ENCODE assay signal across 30 cellular contexts in the genomic region with DNA sequence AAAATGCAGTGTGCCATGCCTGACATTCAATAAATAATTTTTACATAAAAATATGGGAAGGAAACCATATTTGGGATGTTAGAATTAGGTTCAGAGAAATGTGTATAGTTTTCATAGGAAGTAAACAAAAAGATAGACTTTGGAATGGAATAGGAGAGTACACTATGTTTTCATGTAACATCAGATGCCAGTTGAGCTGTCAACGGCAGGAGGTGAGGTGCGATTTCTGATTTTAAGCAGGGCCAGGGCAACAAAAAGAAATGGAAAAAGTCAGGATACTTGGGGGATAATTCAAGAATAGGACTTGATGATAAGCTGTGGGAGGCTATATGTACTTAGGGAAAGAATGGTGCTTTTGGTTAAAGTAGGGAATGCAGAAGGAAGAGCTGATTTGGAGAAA.
"Had no signal": no experiment of that assay in that cellular context is flagged by ENCODE, and none has a peak within 500 bp of the region (broad histone marks: within the 10 kb centered on the region; RNA-seq: fewer than 3 reads in every experiment).

No MANE protein-coding gene starts in this region.

- H3K27ac ChIP-seq: adrenal gland, body of pancreas, breast epithelium, esophagus muscularis mucosa, foreskin keratinocyte, gastrocnemius medialis had no signal

- H3K4me3 ChIP-seq: adrenal gland, body of pancreas, breast epithelium, esophagus muscularis mucosa, gastrocnemius medialis had no signal

- DNase-seq: activated CD4-positive, alpha-beta memory T cell treated with anti-CD3 and anti-CD28 coated beads for 36 hours; activated CD4-positive, alpha-beta T cell treated with anti-CD3 and anti-CD28 coated beads for 36 hours; activated CD4-positive, alpha-beta T cell treated with anti-CD3 and anti-CD28 coated beads, Interleukin-2, amount 10 ng/mL, durations not matched to agents 24 days and 14 days; activated CD4-positive, CD25-positive, alpha-beta regulatory T cell; activated CD4-positive, CD25-positive, alpha-beta regulatory T cell treated with anti-CD3 and anti-CD28 coated beads, Interleukin-2, amount 50 U/mL, for 72 hours; activated CD8-positive, alpha-beta memory T cell treated with anti-CD3 and anti-CD28 coated beads, Interleukin-2, amount 10 ng/mL, durations not matched to agents 7 days and 5 days; activated CD8-positive, alpha-beta memory T cell treated with anti-CD3 and anti-CD28 coated beads, Interleukin-2, amount 50 U/mL, for 4 hours; activated CD8-positive, alpha-beta T cell treated with anti-CD3 and anti-CD28 coated beads, Interleukin-2, amount 10 ng/mL, durations not matched to agents 7 days and 5 days; activated effector memory CD4-positive, alpha-beta T cell treated with anti-CD3 and anti-CD28 coated beads, Interleukin-2, amount 50 U/mL, for 16 hours; activated naive CD4-positive, alpha-beta T cell treated with anti-CD3 and anti-CD28 coated beads for 36 hours; activated naive CD8-positive, alpha-beta T cell treated with anti-CD3 and anti-CD28 coated beads for 36 hours; activated naive CD8-positive, alpha-beta T cell treated with anti-CD3 and anti-CD28 coated beads, Interleukin-2, amount 50 U/mL, for 24 hours; activated T-cell treated with anti-CD3 and anti-CD28 coated beads, Interleukin-2, amount 50 U/mL, for 1 hour; activated T-cell treated with anti-CD3 and anti-CD28 coated beads, Interleukin-2, amount 50 U/mL, for 48 hours; adrenal gland; amygdala; aorta; body of pancreas; caudate nucleus; cortex of kidney; dermis blood vessel endothelial cell; effector CD4-positive, alpha-beta T cell; effector memory CD8-positive, alpha-beta T cell; erythroblast; foreskin keratinocyte; gastrocnemius medialis; glutamatergic neuron; T-helper 2 cell had no signal

- H3K9me3 ChIP-seq: adrenal gland, body of pancreas, breast epithelium, esophagus muscularis mucosa, gastrocnemius medialis had no signal

- ATAC-seq: activated CD4-positive, alpha-beta T cell treated with anti-CD3 and anti-CD28 coated beads for 36 hours; activated CD8-positive, alpha-beta memory T cell treated with anti-CD3 and anti-CD28 coated beads, Interleukin-2, amount 10 ng/mL, durations not matched to agents 7 days and 5 days; activated CD8-positive, alpha-beta T cell treated with anti-CD3 and anti-CD28 coated beads, Interleukin-2, amount 10 ng/mL, durations not matched to agents 7 days and 5 days; activated naive CD8-positive, alpha-beta T cell treated with anti-CD3 and anti-CD28 coated beads, Interleukin-2, amount 50 U/mL, for 24 hours; body of pancreas; effector memory CD8-positive, alpha-beta T cell; foreskin keratinocyte; gastrocnemius medialis had no signal

- H3K4me1 ChIP-seq: adrenal gland, body of pancreas, breast epithelium, foreskin keratinocyte had no signal

- H3K27me3 ChIP-seq: adrenal gland, body of pancreas, breast epithelium, esophagus muscularis mucosa, foreskin keratinocyte, gastrocnemius medialis had no signal

- H3K36me3 ChIP-seq: adrenal gland, breast epithelium, esophagus muscularis mucosa, gastrocnemius medialis had no signal
